ENCODE assay signal across 15 cellular contexts in genomic region chr15:47715856-47716445, GRCh38. TPM values are rescaled to one million over a fixed set of nuclear protein-coding genes. Genes with fewer than 3 reads are reported as not detected.
DNase-seq lines count a peak whose midpoint lies in the region; ATAC-seq and TF ChIP-seq lines count a peak whose summit lies in the region.
"Had no signal": no experiment of that assay in that cellular context is flagged by ENCODE, and none has a peak within 500 bp of the region (broad histone marks: within the 10 kb centered on the region; RNA-seq: fewer than 3 reads in every experiment).

No MANE protein-coding gene starts in this region.

- no peaks in the 10 kb centered on the region for H3K9me3 Mint-ChIP-seq in MCF 10A (ENCODE audit: unreplicated experiment)
- H3K9me3 Mint-ChIP-seq in neural crest cell, result no peaks in the 10 kb centered on the region
- H3K9me3 Mint-ChIP-seq in activated CD8-positive, alpha-beta memory T cell treated with anti-CD3 and anti-CD28 coated beads, Interleukin-2, amount 10 ng/mL, durations not matched to agents 7 days and 5 days (ENCODE audit: low read depth), result no peaks in the 10 kb centered on the region
- H3K9me3 Mint-ChIP-seq: activated naive CD4-positive, alpha-beta T cell treated with anti-CD3 and anti-CD28 coated beads, Interleukin-2, amount 50 U/mL, for 72 hours had no signal

- peaks cover 0 to 10% of the 10 kb centered on the region in 2 donors for H3K27me3 ChIP-seq in breast epithelium
- H3K27me3 ChIP-seq in upper lobe of right lung, result peaks cover 23% of the 10 kb centered on the region

- POLR2A ChIA-PET in MCF 10A (lab: Yijun Ruan, JAX), result interaction anchor here (2.8 to 3.1 kb wide), 2 partner anchors 102 to 104 kb away, joined by 8 to 16 read pairs; no protein-coding TSS in a partner anchor

- TF ChIP-seq CTCF in breast epithelium (IDR thresholded peaks at IDR 0.05), result no peak
- TF ChIP-seq CTCF in MCF 10A (IDR thresholded peaks at IDR 0.05; ENCODE audit: unreplicated experiment), result no peak
- TF ChIP-seq CTCF in fibroblast of the aortic adventitia (IDR thresholded peaks at IDR 0.05; ENCODE audit: insufficient read depth, low read length), result no peak
- TF ChIP-seq CTCF in neural crest cell (conservative IDR thresholded peaks at IDR 0.05), result no peak
- no peak for TF ChIP-seq CTCF in upper lobe of right lung (IDR thresholded peaks at IDR 0.05)

- H3K36me3 Mint-ChIP-seq in MCF 10A (ENCODE audit: insufficient read depth, unreplicated experiment), result no peaks in the 10 kb centered on the region
- no peaks in the 10 kb centered on the region for H3K36me3 Mint-ChIP-seq in neural crest cell (ENCODE audit: low read depth)
- peaks cover 2% of the 10 kb centered on the region for H3K36me3 Mint-ChIP-seq in activated CD8-positive, alpha-beta memory T cell treated with anti-CD3 and anti-CD28 coated beads, Interleukin-2, amount 10 ng/mL, durations not matched to agents 7 days and 5 days

- no peaks in the 10 kb centered on the region for H3K27me3 Mint-ChIP-seq in MCF 10A (ENCODE audit: insufficient read depth, unreplicated experiment)
- H3K27me3 Mint-ChIP-seq in neural crest cell (ENCODE audit: low read depth), result peaks cover 30% of the 10 kb centered on the region
- H3K27me3 Mint-ChIP-seq in activated CD8-positive, alpha-beta memory T cell treated with anti-CD3 and anti-CD28 coated beads, Interleukin-2, amount 10 ng/mL, durations not matched to agents 7 days and 5 days, result peaks cover 53% of the 10 kb centered on the region

- H3K4me1 Mint-ChIP-seq in MCF 10A (ENCODE audit: insufficient read depth, unreplicated experiment) (peaks cover 5% of the 10 kb centered on the region), neural crest cell (peaks cover 34% of the 10 kb centered on the region)
- peaks cover 2% of the 10 kb centered on the region for H3K4me1 Mint-ChIP-seq in activated CD8-positive, alpha-beta memory T cell treated with anti-CD3 and anti-CD28 coated beads, Interleukin-2, amount 10 ng/mL, durations not matched to agents 7 days and 5 days

- DNase-seq in breast epithelium (ENCODE audit: low spot score in 2 of 2) (no peak), MCF 10A (ENCODE audit: unreplicated experiment) (no peak), fibroblast of the aortic adventitia (ENCODE audit: low read depth) (peak; percentile 61), neural crest cell (ENCODE audit: low read depth, low spot score) (no peak), upper lobe of right lung (no peak), HPDE6-E6E7 (ENCODE audit: extremely low spot score) (no peak)
- DNase-seq in activated CD8-positive, alpha-beta memory T cell treated with anti-CD3 and anti-CD28 coated beads, Interleukin-2, amount 10 ng/mL, durations not matched to agents 7 days and 5 days, result no peak
- DNase-seq: EL, HCEC 1CT, NCI-H1930 had no signal

- H3K9me3 ChIP-seq in breast epithelium (no peaks in the 10 kb centered on the region), upper lobe of right lung (no peaks in the 10 kb centered on the region)
- H3K9me3 ChIP-seq: A549 had no signal

- H3K4me3 Mint-ChIP-seq in MCF 10A (ENCODE audit: unreplicated experiment) (no peak overlapping the region), neural crest cell (peak overlapping the region; percentile 93)
- no peak overlapping the region for H3K4me3 Mint-ChIP-seq in activated CD8-positive, alpha-beta memory T cell treated with anti-CD3 and anti-CD28 coated beads, Interleukin-2, amount 10 ng/mL, durations not matched to agents 7 days and 5 days

- H3K4me1 ChIP-seq in breast epithelium (no peaks in the 10 kb centered on the region), upper lobe of right lung (peaks cover 11% of the 10 kb centered on the region)
- H3K4me1 ChIP-seq: A549 had no signal

- H3K27ac ChIP-seq in breast epithelium, result peak overlapping the region; percentile 40 to 91
- H3K27ac ChIP-seq in upper lobe of right lung, result peak overlapping the region; percentile 42
- H3K27ac ChIP-seq: A549, HL-60 had no signal

- CTCF ChIA-PET in MCF 10A (lab: Yijun Ruan, JAX), result interaction anchor here (0.5 to 3.1 kb wide), 10 partner anchors 19 to 571 kb away, joined by 3 to 15 read pairs (median 4); no protein-coding TSS in a partner anchor
- CTCF ChIA-PET in activated CD8-positive, alpha-beta memory T cell treated with anti-CD3 and anti-CD28 coated beads, Interleukin-2, amount 10 ng/mL, durations not matched to agents 7 days and 5 days (lab: Charles Lee), result no interaction called here

- no peak overlapping the region for H3K27ac Mint-ChIP-seq in MCF 10A (ENCODE audit: low read depth, unreplicated experiment)
- H3K27ac Mint-ChIP-seq in neural crest cell (ENCODE audit: unreplicated experiment), result no peak overlapping the region
- no peak overlapping the region for H3K27ac Mint-ChIP-seq in activated CD8-positive, alpha-beta memory T cell treated with anti-CD3 and anti-CD28 coated beads, Interleukin-2, amount 10 ng/mL, durations not matched to agents 7 days and 5 days
- H3K27ac Mint-ChIP-seq: activated naive CD4-positive, alpha-beta T cell treated with anti-CD3 and anti-CD28 coated beads, Interleukin-2, amount 50 U/mL, for 72 hours had no signal

- no peak for ATAC-seq in upper lobe of right lung
- ATAC-seq in activated CD8-positive, alpha-beta memory T cell treated with anti-CD3 and anti-CD28 coated beads, Interleukin-2, amount 10 ng/mL, durations not matched to agents 7 days and 5 days, result no peak
- ATAC-seq in GM19397 (IDR thresholded peaks at IDR 0.05; ENCODE audit: unreplicated experiment), result no peak
- ATAC-seq: A549; activated CD4-positive, CD25-positive, alpha-beta regulatory T cell treated with anti-CD3 and anti-CD28 coated beads, Interleukin-2, amount 50 U/mL, for 24 hours; activated naive CD4-positive, alpha-beta T cell treated with anti-CD3 and anti-CD28 coated beads, Interleukin-2, amount 50 U/mL, for 72 hours had no signal

- no peak for TF ChIP-seq POLR2A in breast epithelium (IDR thresholded peaks at IDR 0.05)

- peak overlapping the region in 2 of 3 donors; percentile 73 to 83 for H3K4me3 ChIP-seq in breast epithelium
- no peak overlapping the region for H3K4me3 ChIP-seq in fibroblast of the aortic adventitia (ENCODE audit: low read depth, low read length)
- H3K4me3 ChIP-seq in upper lobe of right lung, result no peak overlapping the region
- H3K4me3 ChIP-seq: A549 had no signal

- no peaks in the 10 kb centered on the region for H3K36me3 ChIP-seq in breast epithelium
- no peaks in the 10 kb centered on the region for H3K36me3 ChIP-seq in upper lobe of right lung

- intact Hi-C loops in breast epithelium (cut with DNase I; ENCODE audit: low total_unique reads), result loop anchor here (10.0 kb wide), 1 partner anchor 269 kb away; no protein-coding TSS in a partner anchor
- intact Hi-C loops in MCF 10A (cut with micrococcal nuclease), result loop anchor here (2.0 to 10.0 kb wide), 2 partner anchors 331 to 369 kb away; no protein-coding TSS in a partner anchor
- intact Hi-C loops in upper lobe of right lung (cut with DNase I), result no loop called here

- BruUV-seq in MCF 10A (replicated peaks; lab: Mats Ljungman, UMichigan), result no TSS peak

RNA-seq across cellular contexts. Expression of gene SEMA6D, which starts 1.4 kb away (rescaled TPM):
- total RNA-seq in breast epithelium, result 10 to 100 TPM in 2 of 3 donors, 1 to 10 TPM in 1; 3.0 to 22.8 (median 10.5) TPM
- 0.65 and 1.1 TPM in 2 replicates for total RNA-seq in MCF 10A (2022)
- 3.9 and 17.7 TPM in 2 replicates for total RNA-seq in fibroblast of the aortic adventitia (ENCODE audit: low replicate concordance)
- total RNA-seq in neural crest cell, result 11.1 and 11.8 TPM in 2 replicates
- 8.0 TPM for total RNA-seq in upper lobe of right lung
- not detected for total RNA-seq in activated CD8-positive, alpha-beta memory T cell treated with anti-CD3 and anti-CD28 coated beads, Interleukin-2, amount 10 ng/mL, durations not matched to agents 7 days and 5 days
- total RNA-seq: activated naive CD4-positive, alpha-beta T cell treated with anti-CD3 and anti-CD28 coated beads, Interleukin-2, amount 50 U/mL, for 72 hours had no signal

Comparison
In these comparisons a context has a peak if more than half of its experiments do, and no peak if none do; other contexts are left out.
1. H3K4me3 ChIP-seq: peak in breast epithelium (2 of 3); none in fibroblast of the aortic adventitia (single experiment) and upper lobe of right lung (single experiment).